In genomic region chr5:161676109-161676508, GRCh38 we compare ENCODE assay signal across 9 cellular contexts. TPM values are rescaled to one million over a fixed set of nuclear protein-coding genes. Genes with fewer than 3 reads are reported as not detected.
DNase-seq lines count a peak whose midpoint lies in the region; ATAC-seq, FAIRE-seq and TF ChIP-seq lines count a peak whose summit lies in the region.
"Had no signal": no experiment of that assay in that cellular context is flagged by ENCODE, and none has a peak within 500 bp of the region (broad histone marks: within the 10 kb centered on the region; RNA-seq: fewer than 3 reads in every experiment).

No MANE protein-coding gene starts in this region.

- H3K27ac ChIP-seq in kidney (ENCODE audit: low read depth in 2 of 2, low read length in 2 of 2) (no peak overlapping the region), upper lobe of left lung (no peak overlapping the region)
- H3K27ac ChIP-seq in CD4-positive, alpha-beta memory T cell (ENCODE audit: low read depth, low read length) = no peak overlapping the region

- ATAC-seq in GM18520 (IDR thresholded peaks at IDR 0.05; ENCODE audit: unreplicated experiment) = peak; percentile 69
- peak; percentile 67 for ATAC-seq in HG02763 (IDR thresholded peaks at IDR 0.05; ENCODE audit: unreplicated experiment)
- ATAC-seq in Right ventricle myocardium superior (ENCODE audit: poor library complexity) = no peak
- no peak for ATAC-seq in upper lobe of left lung (ENCODE audit: low FRiP score in 2 of 2)

- no peak overlapping the region for H3K4me3 Mint-ChIP-seq in CD4-positive, alpha-beta memory T cell

- H3K27me3 ChIP-seq in CD4-positive, alpha-beta memory T cell (ENCODE audit: insufficient read depth, low read length) = no peaks in the 10 kb centered on the region
- H3K27me3 ChIP-seq in upper lobe of left lung = no peaks in the 10 kb centered on the region

- H3K36me3 ChIP-seq in kidney (ENCODE audit: control insufficient read depth in 1 of 2, insufficient read depth in 2 of 2, low read length in 2 of 2) (no peaks in the 10 kb centered on the region), upper lobe of left lung (no peaks in the 10 kb centered on the region)
- H3K36me3 ChIP-seq in CD4-positive, alpha-beta memory T cell (ENCODE audit: insufficient read depth, low read length) = no peaks in the 10 kb centered on the region

- no peak for FAIRE-seq in kidney (lab: Jason Lieb, UNC)

- POLR2A ChIA-PET in CD4-positive, alpha-beta memory T cell (lab: Charles Lee; ENCODE audit: partially characterized antibody) = no interaction called here

- peaks cover 0 to 5% (median 3%) of the 10 kb centered on the region in 8 donors for H3K9me3 Mint-ChIP-seq in CD4-positive, alpha-beta memory T cell

- no peaks in the 10 kb centered on the region for H3K36me3 Mint-ChIP-seq in CD4-positive, alpha-beta memory T cell

- TF ChIP-seq POLR2A in upper lobe of left lung (IDR thresholded peaks at IDR 0.05) = no peak

- H3K27me3 Mint-ChIP-seq in CD4-positive, alpha-beta memory T cell = no peaks in the 10 kb centered on the region

- DNase-seq in NCI-H82 treated with DMSO at 0.1 percent for 48 hours (lab: John Stamatoyannopoulos, UW; ENCODE audit: unreplicated experiment) (peak; percentile 2), kidney (no peak), middle frontal gyrus (ENCODE audit: extremely low spot score, low spot score) (no peak), Right ventricle myocardium superior (no peak), upper lobe of left lung (no peak)
- no peak for DNase-seq in CD4-positive, alpha-beta memory T cell

- no peak overlapping the region for H3K4me3 ChIP-seq in kidney (ENCODE audit: low read length in 2 of 2)
- no peak overlapping the region for H3K4me3 ChIP-seq in CD4-positive, alpha-beta memory T cell (ENCODE audit: low read length in 2 of 2)
- no peak overlapping the region for H3K4me3 ChIP-seq in upper lobe of left lung

- H3K9me3 ChIP-seq in kidney (ENCODE audit: control insufficient read depth in 1 of 2, low read length in 2 of 2) (no peaks in the 10 kb centered on the region), upper lobe of left lung (no peaks in the 10 kb centered on the region)
- H3K9me3 ChIP-seq in CD4-positive, alpha-beta memory T cell (ENCODE audit: control insufficient read depth in 1 of 2, low read length in 2 of 2) = no peaks in the 10 kb centered on the region

- TF ChIP-seq EP300 in upper lobe of left lung (IDR thresholded peaks at IDR 0.05) = no peak

- intact Hi-C loops in kidney (cut with DNase I) (no loop called here), Right ventricle myocardium superior (cut with DNase I) (no loop called here)
- intact Hi-C loops in CD4-positive, alpha-beta memory T cell (cut with micrococcal nuclease) = no loop called here

- no peak overlapping the region for H3K27ac Mint-ChIP-seq in CD4-positive, alpha-beta memory T cell

- no peaks in the 10 kb centered on the region for H3K4me1 Mint-ChIP-seq in CD4-positive, alpha-beta memory T cell

- H3K4me1 ChIP-seq in kidney (ENCODE audit: control insufficient read depth in 1 of 2, insufficient read depth in 1 of 2, low read depth in 1 of 2, low read length in 2 of 2) (no peaks in the 10 kb centered on the region), upper lobe of left lung (no peaks in the 10 kb centered on the region)
- H3K4me1 ChIP-seq in CD4-positive, alpha-beta memory T cell (ENCODE audit: insufficient read depth, low read length) = no peaks in the 10 kb centered on the region

- 8 to 9% methylated on average over 2 of the region's 2 CpGs for WGBS in upper lobe of left lung, 2 donors

- CTCF ChIA-PET in CD4-positive, alpha-beta memory T cell (lab: Charles Lee; ENCODE audit: partially characterized antibody) = no interaction called here

- TF ChIP-seq CTCF in kidney (IDR thresholded peaks at IDR 0.05; ENCODE audit: borderline replicate concordance, extremely low read depth, insufficient read depth) = peak; percentile 21
- TF ChIP-seq CTCF in upper lobe of left lung (IDR thresholded peaks at IDR 0.05) = no peak

- no peak overlapping the region for H3K9ac ChIP-seq in kidney (ENCODE audit: low read length in 2 of 2)

RNA-seq across cellular contexts. Expression of gene GABRA6, which starts 9.4 kb away (rescaled TPM):
- not detected for total RNA-seq in kidney
- not detected for polyA plus RNA-seq in kidney (ENCODE audit: insufficient read depth, low read depth, low replicate concordance)
- not detected for total RNA-seq in CD4-positive, alpha-beta memory T cell
- polyA plus RNA-seq in CD4-positive, alpha-beta memory T cell = not detected
- total RNA-seq in Right ventricle myocardium superior = not detected
- not detected for total RNA-seq in upper lobe of left lung
- total RNA-seq: fibroblast of lung had no signal
- polyA plus RNA-seq: fibroblast of lung had no signal

Comparison
In these comparisons a context has a peak if more than half of its experiments do, and no peak if none do; other contexts are left out.
1. ATAC-seq: peak in GM18520 (single experiment) and HG02763 (single experiment); none in Right ventricle myocardium superior (single experiment) and upper lobe of left lung (0 of 2).